ENCODE assay signal across 1 cellular context in the genomic region with DNA sequence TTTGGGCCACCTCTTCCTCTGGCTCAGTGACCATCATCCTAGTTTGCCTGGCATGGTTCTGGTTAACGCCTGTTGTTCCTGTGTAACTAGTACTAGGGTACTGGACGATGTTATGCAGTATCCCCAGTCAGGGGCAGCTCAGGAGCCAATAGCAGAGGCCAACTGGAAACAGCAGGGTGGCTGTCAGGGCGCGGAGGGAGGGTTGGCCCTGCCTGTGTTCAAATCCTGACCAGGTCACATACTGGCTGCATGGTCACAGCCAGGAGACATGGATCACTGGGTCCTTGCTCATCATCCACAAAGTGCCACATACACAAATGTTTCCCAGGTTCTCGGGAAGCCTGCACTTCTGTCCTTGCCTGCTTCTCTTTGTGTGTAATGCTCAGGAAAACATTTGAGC.
TF ChIP-seq lines count a peak whose summit lies in the region.

No MANE protein-coding gene starts in this region.

TF ChIP-seq in K562, 482 proteins besides CTCF, POLR2A, EP300 and RAD21:
- no peak for TF ChIP-seq ZNF408 (CRISPR knock-in tag; IDR thresholded peaks at IDR 0.05; ENCODE audit: low read depth)
- TF ChIP-seq, protein P1, sequence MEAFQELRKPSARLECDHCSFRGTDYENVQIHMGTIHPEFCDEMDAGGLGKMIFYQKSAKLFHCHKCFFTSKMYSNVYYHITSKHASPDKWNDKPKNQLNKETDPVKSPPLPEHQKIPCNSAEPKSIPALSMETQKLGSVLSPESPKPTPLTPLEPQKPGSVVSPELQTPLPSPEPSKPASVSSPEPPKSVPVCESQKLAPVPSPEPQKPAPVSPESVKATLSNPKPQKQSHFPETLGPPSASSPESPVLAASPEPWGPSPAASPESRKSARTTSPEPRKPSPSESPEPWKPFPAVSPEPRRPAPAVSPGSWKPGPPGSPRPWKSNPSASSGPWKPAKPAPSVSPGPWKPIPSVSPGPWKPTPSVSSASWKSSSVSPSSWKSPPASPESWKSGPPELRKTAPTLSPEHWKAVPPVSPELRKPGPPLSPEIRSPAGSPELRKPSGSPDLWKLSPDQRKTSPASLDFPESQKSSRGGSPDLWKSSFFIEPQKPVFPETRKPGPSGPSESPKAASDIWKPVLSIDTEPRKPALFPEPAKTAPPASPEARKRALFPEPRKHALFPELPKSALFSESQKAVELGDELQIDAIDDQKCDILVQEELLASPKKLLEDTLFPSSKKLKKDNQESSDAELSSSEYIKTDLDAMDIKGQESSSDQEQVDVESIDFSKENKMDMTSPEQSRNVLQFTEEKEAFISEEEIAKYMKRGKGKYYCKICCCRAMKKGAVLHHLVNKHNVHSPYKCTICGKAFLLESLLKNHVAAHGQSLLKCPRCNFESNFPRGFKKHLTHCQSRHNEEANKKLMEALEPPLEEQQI (IDR thresholded peaks at IDR 0.05) = no peak
- TF ChIP-seq, protein P2, sequence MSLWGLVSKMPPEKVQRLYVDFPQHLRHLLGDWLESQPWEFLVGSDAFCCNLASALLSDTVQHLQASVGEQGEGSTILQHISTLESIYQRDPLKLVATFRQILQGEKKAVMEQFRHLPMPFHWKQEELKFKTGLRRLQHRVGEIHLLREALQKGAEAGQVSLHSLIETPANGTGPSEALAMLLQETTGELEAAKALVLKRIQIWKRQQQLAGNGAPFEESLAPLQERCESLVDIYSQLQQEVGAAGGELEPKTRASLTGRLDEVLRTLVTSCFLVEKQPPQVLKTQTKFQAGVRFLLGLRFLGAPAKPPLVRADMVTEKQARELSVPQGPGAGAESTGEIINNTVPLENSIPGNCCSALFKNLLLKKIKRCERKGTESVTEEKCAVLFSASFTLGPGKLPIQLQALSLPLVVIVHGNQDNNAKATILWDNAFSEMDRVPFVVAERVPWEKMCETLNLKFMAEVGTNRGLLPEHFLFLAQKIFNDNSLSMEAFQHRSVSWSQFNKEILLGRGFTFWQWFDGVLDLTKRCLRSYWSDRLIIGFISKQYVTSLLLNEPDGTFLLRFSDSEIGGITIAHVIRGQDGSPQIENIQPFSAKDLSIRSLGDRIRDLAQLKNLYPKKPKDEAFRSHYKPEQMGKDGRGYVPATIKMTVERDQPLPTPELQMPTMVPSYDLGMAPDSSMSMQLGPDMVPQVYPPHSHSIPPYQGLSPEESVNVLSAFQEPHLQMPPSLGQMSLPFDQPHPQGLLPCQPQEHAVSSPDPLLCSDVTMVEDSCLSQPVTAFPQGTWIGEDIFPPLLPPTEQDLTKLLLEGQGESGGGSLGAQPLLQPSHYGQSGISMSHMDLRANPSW (CRISPR knock-in tag; IDR thresholded peaks at IDR 0.05) = no peak
- no peak for TF ChIP-seq TAL1 (IDR thresholded peaks at IDR 0.05)
- no peak for TF ChIP-seq FOXJ3 (CRISPR knock-in tag; IDR thresholded peaks at IDR 0.05)
- TF ChIP-seq CCAR2 (IDR thresholded peaks at IDR 0.05; ENCODE audit: low read depth, low read length) = no peak
- no peak for TF ChIP-seq SMAD3 (CRISPR knock-in tag; conservative IDR thresholded peaks at IDR 0.05)
- TF ChIP-seq UBTF (IDR thresholded peaks at IDR 0.05; ENCODE audit: borderline replicate concordance in 1 of 2, low read depth in 2 of 2, low read length in 2 of 2) = no peak
- TF ChIP-seq THRB (CRISPR knock-in tag; conservative IDR thresholded peaks at IDR 0.05) = no peak
- TF ChIP-seq HNRNPL (IDR thresholded peaks at IDR 0.05; ENCODE audit: low read depth, low read length) = no peak
- no peak for TF ChIP-seq GTF2F1 (IDR thresholded peaks at IDR 0.05; ENCODE audit: low read depth, low read length)
